25 cellular contexts compared by ENCODE assay signal in genomic region chr6:25309886-25310285, GRCh38. TPM values are rescaled to one million over a fixed set of nuclear protein-coding genes. Genes with fewer than 3 reads are reported as not detected.
DNase-seq lines count a peak whose midpoint lies in the region; ATAC-seq and TF ChIP-seq lines count a peak whose summit lies in the region.
"Had no signal": no experiment of that assay in that cellular context is flagged by ENCODE, and none has a peak within 500 bp of the region (broad histone marks: within the 10 kb centered on the region; RNA-seq: fewer than 3 reads in every experiment).

No MANE protein-coding gene starts in this region.

- H3K4me1 ChIP-seq in HEK293 (ENCODE audit: control insufficient read depth, insufficient read depth, low read length): peaks cover 22% of the 10 kb centered on the region
- H3K4me1 ChIP-seq: SJCRH30 had no signal

- no peaks in the 10 kb centered on the region for H3K36me3 ChIP-seq in HEK293 (ENCODE audit: control insufficient read depth in 2 of 2, insufficient read depth in 1 of 2, low read length in 2 of 2)
- H3K36me3 ChIP-seq: SJCRH30 had no signal

- POLR2A ChIA-PET in HEK293 (lab: Yijun Ruan, JAX): interaction anchor here (0.5 kb wide), 1 partner anchor 10 kb away, joined by 3 read pairs; no protein-coding TSS in a partner anchor

- no peak overlapping the region for H3K27ac ChIP-seq in HEK293 (ENCODE audit: extremely low read depth, low read depth, low read length)
- H3K27ac ChIP-seq: C4-2B, SJCRH30 had no signal

- DNase-seq in endothelial cell (ENCODE audit: low spot score) (no peak), progenitor cell of endocrine pancreas (ENCODE audit: low spot score, unreplicated experiment) (no peak), anterior cingulate cortex (lab: John Stamatoyannopoulos, UW) (no peak)
- DNase-seq: CD8-positive, alpha-beta memory T cell; DMS153; DND-41; H9; Kasumi-1; NCI-H1105; NCI-H2029; NCI-H446; NCI-H524 treated with DMSO at 0.1 percent for 48 hours; NCI-H774; SJCRH30 had no signal

- H3K27ac Mint-ChIP-seq in endothelial cell (ENCODE audit: unreplicated experiment): peak overlapping the region; percentile 52
- peak overlapping the region; percentile 90 for H3K27ac Mint-ChIP-seq in progenitor cell of endocrine pancreas
- H3K27ac Mint-ChIP-seq: B cell, GM23338 had no signal

- no peak overlapping the region for H3K4me3 Mint-ChIP-seq in endothelial cell (ENCODE audit: unreplicated experiment)
- no peak overlapping the region for H3K4me3 Mint-ChIP-seq in progenitor cell of endocrine pancreas (ENCODE audit: low read depth)
- H3K4me3 Mint-ChIP-seq: B cell; CD8-positive, alpha-beta memory T cell; GM23338; H9 had no signal

- H3K36me3 Mint-ChIP-seq in endothelial cell (ENCODE audit: low read depth, unreplicated experiment): no peaks in the 10 kb centered on the region
- no peaks in the 10 kb centered on the region for H3K36me3 Mint-ChIP-seq in progenitor cell of endocrine pancreas (ENCODE audit: insufficient read depth)
- H3K36me3 Mint-ChIP-seq: CD8-positive, alpha-beta memory T cell had no signal

- TF ChIP-seq CTCF in HEK293 (tag by site-specific recombination; IDR thresholded peaks at IDR 0.05) (no peak), endothelial cell (IDR thresholded peaks at IDR 0.05; ENCODE audit: unreplicated experiment) (no peak), progenitor cell of endocrine pancreas (IDR thresholded peaks at IDR 0.05; ENCODE audit: unreplicated experiment) (no peak)

- no peak for ATAC-seq in HG03025 (IDR thresholded peaks at IDR 0.05; ENCODE audit: low FRiP score, unreplicated experiment)
- no peak for ATAC-seq in GM21528 (IDR thresholded peaks at IDR 0.05; ENCODE audit: low FRiP score, unreplicated experiment)
- ATAC-seq in GM18858 (IDR thresholded peaks at IDR 0.05; ENCODE audit: unreplicated experiment): no peak
- ATAC-seq: GM23338, HepG2, K562, Right ventricle myocardium inferior, SK-N-SH treated with all-trans-retinoic acid at 6 μM for 48 hours had no signal

- no peak overlapping the region for H3K4me3 ChIP-seq in HEK293 (ENCODE audit: low read depth, low read length)
- H3K4me3 ChIP-seq: GM23338, K562, SJCRH30 had no signal

- CTCF ChIA-PET in HEK293 (lab: Yijun Ruan, JAX): interaction anchor here (1.1 kb wide), 1 partner anchor 13 kb away, joined by 3 read pairs; no protein-coding TSS in a partner anchor

- H3K4me1 Mint-ChIP-seq in endothelial cell (ENCODE audit: unreplicated experiment) (peaks cover 53% of the 10 kb centered on the region), progenitor cell of endocrine pancreas (ENCODE audit: low read depth) (peaks cover 70% of the 10 kb centered on the region)

- H3K27me3 Mint-ChIP-seq in endothelial cell (ENCODE audit: unreplicated experiment): no peaks in the 10 kb centered on the region
- H3K27me3 Mint-ChIP-seq in progenitor cell of endocrine pancreas: no peaks in the 10 kb centered on the region

- H3K9me3 ChIP-seq in HEK293 (ENCODE audit: control insufficient read depth, insufficient read depth, low read depth, low read length): no peaks in the 10 kb centered on the region
- H3K9me3 ChIP-seq: SJCRH30 had no signal

- H3K9me3 Mint-ChIP-seq in endothelial cell (ENCODE audit: unreplicated experiment) (no peaks in the 10 kb centered on the region), progenitor cell of endocrine pancreas (ENCODE audit: low read depth) (no peaks in the 10 kb centered on the region)
- H3K9me3 Mint-ChIP-seq: GM23338, H9 had no signal

TF ChIP-seq in HEK293, 187 proteins besides CTCF, POLR2A, EP300 and RAD21:
- TF ChIP-seq ZFHX2 (tag by site-specific recombination; conservative IDR thresholded peaks at IDR 0.05) (peak; percentile 73), EGR2 (tag by site-specific recombination; IDR thresholded peaks at IDR 0.05; ENCODE audit: low read depth) (peak; percentile 90), ZNF707 (tag by site-specific recombination; IDR thresholded peaks at IDR 0.05) (no peak), ZBTB1 (tag by site-specific recombination; IDR thresholded peaks at IDR 0.05) (no peak), ZNF311 (tag by site-specific recombination; IDR thresholded peaks at IDR 0.05; ENCODE audit: borderline replicate concordance) (no peak), KLF1 (tag by site-specific recombination; IDR thresholded peaks at IDR 0.05) (peak; percentile 85)
TF ChIP-seq in HEK293: peak in this region for 3.

RNA-seq across cellular contexts. Expression of gene CARMIL1, which starts 30.7 kb away (rescaled TPM):
- total RNA-seq in endothelial cell (ENCODE audit: unreplicated experiment) (32.5 TPM), progenitor cell of endocrine pancreas (75.9 and 86.3 TPM in 2 replicates)
